8 cellular contexts compared by ENCODE assay signal in the genomic region with DNA sequence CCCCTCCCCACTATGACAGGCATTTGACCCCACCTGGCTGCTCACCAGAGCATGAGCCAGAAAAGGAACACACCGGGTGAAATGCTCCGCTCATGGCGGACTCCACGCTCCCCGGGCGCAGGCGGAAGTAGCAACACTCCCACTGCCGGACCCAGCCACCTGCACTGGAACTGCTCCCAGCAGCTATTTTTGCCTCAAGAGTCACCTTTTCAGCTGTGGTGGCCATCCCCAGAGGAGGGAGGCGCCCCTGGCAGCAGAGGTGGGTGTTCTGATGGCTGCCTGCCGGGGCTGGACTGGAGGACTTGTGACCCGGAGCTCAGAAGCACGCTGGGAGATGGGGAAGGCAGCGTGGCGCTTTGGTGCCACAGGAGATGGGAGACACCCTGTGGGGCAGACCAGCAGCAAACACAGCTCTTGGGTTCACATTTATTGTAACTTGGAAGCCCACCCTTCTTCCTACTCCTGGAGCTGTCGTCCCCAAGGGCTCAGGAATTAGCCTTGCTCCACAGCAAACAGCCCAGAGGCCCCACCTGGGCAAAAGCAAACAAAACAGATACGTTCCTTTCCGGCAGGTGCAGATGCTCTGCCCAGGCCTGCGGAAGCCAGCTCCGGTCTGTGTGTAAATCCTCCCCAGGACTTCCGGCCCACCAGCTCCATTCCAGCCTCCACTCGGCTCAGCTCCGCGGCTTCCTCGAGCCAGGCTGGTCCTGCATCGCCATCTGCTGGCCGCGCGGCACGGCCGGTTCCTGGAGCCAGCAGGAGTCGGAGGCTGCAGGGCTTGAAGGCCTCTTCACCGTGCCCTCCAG. TPM values are rescaled to one million over a fixed set of nuclear protein-coding genes. Genes with fewer than 3 reads are reported as not detected.
DNase-seq lines count a peak whose midpoint lies in the region; ATAC-seq and TF ChIP-seq lines count a peak whose summit lies in the region.

No MANE protein-coding gene starts in this region.

- intact Hi-C loops in transverse colon (cut with DNase I; ENCODE audit: low total_unique reads), result loop anchor here (10.0 kb wide), 1 partner anchor 354 kb away; no protein-coding TSS in a partner anchor

- H3K4me3 Mint-ChIP-seq in T-cell (peak overlapping the region; percentile 51 to 97 (median 56)), progenitor cell of endocrine pancreas (ENCODE audit: low read depth) (peak overlapping the region; percentile 47)

- POLR2A ChIA-PET in T-cell (lab: Charles Lee), result interaction anchor here in 1 of 2 donors (0.6 to 1.5 kb wide), 4 partner anchors 9 to 1339 kb away, joined by 3 to 19 read pairs (median 4); partner anchors contain the start of genes ATF4 and RPL3

- TF ChIP-seq CTCF in cardiac muscle cell (IDR thresholded peaks at IDR 0.05; ENCODE audit: low read depth, low read length) (peak; percentile 99), progenitor cell of endocrine pancreas (IDR thresholded peaks at IDR 0.05; ENCODE audit: unreplicated experiment) (peak; percentile 98), transverse colon (IDR thresholded peaks at IDR 0.05) (peak; percentile 91 to 99 (median 95))

- H3K27me3 ChIP-seq in BLaER1 (no peaks in the 10 kb centered on the region), adipocyte (replicated peaks; ENCODE audit: control insufficient read depth, insufficient read depth, low read length) (no peaks in the 10 kb centered on the region), cardiac muscle cell (no peaks in the 10 kb centered on the region), transverse colon (no peaks in the 10 kb centered on the region)

- no peak for TF ChIP-seq POLR2A in transverse colon (IDR thresholded peaks at IDR 0.05)

- peak; percentile 28 for ATAC-seq in GM21619 (IDR thresholded peaks at IDR 0.05; ENCODE audit: unreplicated experiment)
- peak; percentile 32 to 53 (median 43) for ATAC-seq in T-cell (replicated peaks in 1 of 4)

- H3K27ac Mint-ChIP-seq in T-cell, result peak overlapping the region; percentile 84 to 92
- peak overlapping the region; percentile 82 for H3K27ac Mint-ChIP-seq in progenitor cell of endocrine pancreas

- H3K27me3 Mint-ChIP-seq in T-cell, result no peaks in the 10 kb centered on the region
- H3K27me3 Mint-ChIP-seq in progenitor cell of endocrine pancreas, result no peaks in the 10 kb centered on the region

- WGBS in transverse colon (ENCODE audit: low coverage in 1 of 2), 2 donors, result 17% methylated on average over 26 of the region's 32 CpGs; no CpG with 5 or more reads in 1 of the 2 donors

- H3K4me3 ChIP-seq in BLaER1 (peak overlapping the region; percentile 66), adipocyte (ENCODE audit: low read length) (no peak overlapping the region), cardiac muscle cell (no peak overlapping the region), transverse colon (peak overlapping the region in 2 of 4 donors; percentile 5 to 29)

- DNase-seq in NCI-H1436 (lab: John Stamatoyannopoulos, UW) (peak; percentile 94), T-cell (peak; percentile 80 to 93 (median 91)), adipocyte (ENCODE audit: low read depth) (peak; percentile 97), cardiac muscle cell (ENCODE audit: low read depth in 1 of 2, low spot score in 1 of 2) (peak; percentile 92 to 97), progenitor cell of endocrine pancreas (ENCODE audit: low spot score, unreplicated experiment) (peak; percentile 88), transverse colon (peak; percentile 95)

- H3K9ac ChIP-seq in BLaER1, result peak overlapping the region; percentile 81
- peak overlapping the region; percentile 97 for H3K9ac ChIP-seq in adipocyte (ENCODE audit: low read length)

- CTCF ChIA-PET in T-cell (lab: Charles Lee), result interaction anchor here (0.6 to 2.7 kb wide), 27 partner anchors 8 to 1328 kb away, joined by 3 to 27 read pairs (median 5); partner anchors contain the start of genes ATF4 (in 1 of the 2), CBX6 (in 1 of the 2), MIEF1 (in 1 of the 2) and RPL3 (in 1 of the 2)

- peak overlapping the region; percentile 100 for H3K4me2 ChIP-seq in BLaER1

- peaks cover 22% of the 10 kb centered on the region for H3K36me3 Mint-ChIP-seq in T-cell
- peaks cover 19% of the 10 kb centered on the region for H3K36me3 Mint-ChIP-seq in progenitor cell of endocrine pancreas (ENCODE audit: insufficient read depth)

- H3K9me3 Mint-ChIP-seq in T-cell (no peaks in the 10 kb centered on the region), progenitor cell of endocrine pancreas (ENCODE audit: low read depth) (no peaks in the 10 kb centered on the region)

- H3K36me3 ChIP-seq in BLaER1 (peaks cover 42% of the 10 kb centered on the region), adipocyte (ENCODE audit: control insufficient read depth, insufficient read depth, low read length, severe bottlenecking) (peaks cover 40% of the 10 kb centered on the region), cardiac muscle cell (peaks cover 5% of the 10 kb centered on the region), transverse colon (no peaks in the 10 kb centered on the region)

- H3K9me3 ChIP-seq in BLaER1 (no peaks in the 10 kb centered on the region), adipocyte (ENCODE audit: control insufficient read depth, low read length) (no peaks in the 10 kb centered on the region), cardiac muscle cell (ENCODE audit: low read depth) (no peaks in the 10 kb centered on the region), transverse colon (no peaks in the 10 kb centered on the region)

- peaks cover 91% of the 10 kb centered on the region for H3K4me1 ChIP-seq in BLaER1
- H3K4me1 ChIP-seq in adipocyte (ENCODE audit: control insufficient read depth, insufficient read depth, low read length), result peaks cover 58% of the 10 kb centered on the region
- H3K4me1 ChIP-seq in cardiac muscle cell (ENCODE audit: low read depth), result peaks cover 7% of the 10 kb centered on the region
- H3K4me1 ChIP-seq in transverse colon, result peaks cover 41 to 66% (median 60%) of the 10 kb centered on the region in 4 donors

- in situ Hi-C loops in transverse colon (cut with MboI; ENCODE audit: low pct_ligation_motif_present in 1 of 4, low pct_unique_long_range_greater_than_20kb in 1 of 4, low sequenced_read_pairs in 3 of 4), result loop anchor here in 3 of 4 donors (25.0 kb wide), 2 partner anchors 367 to 833 kb away; partner anchors contain the start of genes SGSM3 (in 3 of the 3) and CBX7 (in 1 of the 3)

- H3K4me1 Mint-ChIP-seq in T-cell (peaks cover 81 to 84% (median 82%) of the 10 kb centered on the region in 3 donors), progenitor cell of endocrine pancreas (ENCODE audit: low read depth) (peaks cover 43% of the 10 kb centered on the region)

- peak overlapping the region; percentile 90 for H3K27ac ChIP-seq in BLaER1
- peak overlapping the region; percentile 12 for H3K27ac ChIP-seq in cardiac muscle cell
- peak overlapping the region; percentile 81 to 97 (median 88) for H3K27ac ChIP-seq in transverse colon

- peaks cover 78% of the 10 kb centered on the region for H4K20me1 ChIP-seq in BLaER1

- no peak for TF ChIP-seq EP300 in transverse colon (IDR thresholded peaks at IDR 0.05; ENCODE audit: low read depth)

RNA-seq across cellular contexts. Expression of gene RPS19BP1, which starts 3.7 kb away (rescaled TPM):
- total RNA-seq in T-cell (10 to 100 TPM; 42.4 to 76.8 (median 73.5) TPM), cardiac muscle cell (144 and 169 TPM in 2 replicates), progenitor cell of endocrine pancreas (45.2 and 48.2 TPM in 2 replicates), transverse colon (100 to 1,000 TPM in 2 of 4 donors, 10 to 100 TPM in 2; 20.5 to 153 (median 97.8) TPM)
- polyA plus RNA-seq in cardiac muscle cell, result 112 and 150 TPM in 2 replicates

RNA-seq across cellular contexts. Expression of gene ATF4, which starts 8.5 kb away (rescaled TPM):
- total RNA-seq in T-cell (100 to 1,000 TPM; 236 to 371 (median 327) TPM), cardiac muscle cell (283 and 375 TPM in 2 replicates), progenitor cell of endocrine pancreas (332 and 356 TPM in 2 replicates), transverse colon (100 to 1,000 TPM; 262 to 566 (median 339) TPM)
- 194 and 203 TPM in 2 replicates for polyA plus RNA-seq in cardiac muscle cell

RNA-seq across cellular contexts. Expression of gene MIEF1, which starts 26.8 kb away (rescaled TPM):
- 10 to 100 TPM; 19.7 to 44.1 (median 38.5) TPM for total RNA-seq in T-cell
- 27.2 and 31.2 TPM in 2 replicates for total RNA-seq in cardiac muscle cell
- 29.1 and 33.7 TPM in 2 replicates for polyA plus RNA-seq in cardiac muscle cell
- 30.5 and 32.4 TPM in 2 replicates for total RNA-seq in progenitor cell of endocrine pancreas
- total RNA-seq in transverse colon, result 10 to 100 TPM; 11.5 to 31.0 (median 25.6) TPM

RNA-seq across cellular contexts. Expression of gene CACNA1I, which starts 41.7 kb away (rescaled TPM):
- total RNA-seq in T-cell (10 to 100 TPM; 16.1 to 32.9 (median 28.8) TPM), cardiac muscle cell (0.14 and 0.24 TPM in 2 replicates), progenitor cell of endocrine pancreas (0.24 and 0.41 TPM in 2 replicates), transverse colon (1 to 10 TPM in 2 of 4 donors, under 1 TPM in 2; 0.14 to 1.1 (median 0.66) TPM)
- polyA plus RNA-seq in cardiac muscle cell, result 0.04 and 0.47 TPM in 2 replicates

Comparison
In these comparisons a context has a peak if more than half of its experiments do, and no peak if none do; other contexts are left out.
1. H3K27ac ChIP-seq: peak in every context shown above with its lines; median percentile 90 in BLaER1; 88 in transverse colon; 12 in cardiac muscle cell.